ENCODE assay signal across 10 cellular contexts in genomic region chr5:122471031-122471751, GRCh38.
"Had no signal": no experiment of that assay in that cellular context is flagged by ENCODE, and none has a peak within 500 bp of the region (broad histone marks: within the 10 kb centered on the region; RNA-seq: fewer than 3 reads in every experiment).

No MANE protein-coding gene starts in this region.

- DNase-seq: activated CD4-positive, alpha-beta T cell treated with anti-CD3 and anti-CD28 coated beads, Interleukin-2, amount 50 U/mL, for 1 hour; activated naive CD4-positive, alpha-beta T cell treated with anti-CD3 and anti-CD28 coated beads, Interleukin-2, amount 50 U/mL, for 16 hours; adrenal gland; cortex of kidney; effector memory CD4-positive, alpha-beta T cell; glutamatergic neuron; posterior cingulate gyrus; T-helper 2 cell; testis had no signal

- H3K27me3 ChIP-seq: adrenal gland, testis had no signal

- H3K4me1 ChIP-seq: adrenal gland, testis had no signal

- H3K27ac ChIP-seq: adrenal gland, testis had no signal

- H3K4me3 ChIP-seq: adrenal gland, smooth muscle cell, testis had no signal

- H3K36me3 ChIP-seq: adrenal gland had no signal

- H3K9me3 ChIP-seq: adrenal gland, testis had no signal

- H3K4me2 ChIP-seq: smooth muscle cell had no signal
